In genomic region chr19:10228925-10229324, GRCh38 we compare ENCODE assay signal across 8 cellular contexts. TPM values are rescaled to one million over a fixed set of nuclear protein-coding genes. Genes with fewer than 3 reads are reported as not detected.
DNase-seq lines count a peak whose midpoint lies in the region; ATAC-seq and TF ChIP-seq lines count a peak whose summit lies in the region.

No MANE protein-coding gene starts in this region.

- no peaks in the 10 kb centered on the region for H4K20me1 ChIP-seq in MM.1S (ENCODE audit: insufficient read depth, low read length)

- H3K27me3 ChIP-seq in MM.1S (replicated peaks; ENCODE audit: insufficient read depth, low read length), result no peaks in the 10 kb centered on the region

- CTCF ChIA-PET in activated CD8-positive, alpha-beta memory T cell treated with anti-CD3 and anti-CD28 coated beads, Interleukin-2, amount 10 ng/mL, durations not matched to agents 7 days and 5 days (lab: Charles Lee), result interaction anchor here (1.0 to 5.9 kb wide), 17 partner anchors 10 to 160 kb away, joined by 3 to 55 read pairs (median 4); partner anchors contain the start of genes ICAM1, MRPL4 and TYK2
- CTCF ChIA-PET in activated CD8-positive, alpha-beta T cell treated with anti-CD3 and anti-CD28 coated beads, Interleukin-2, amount 10 ng/mL, durations not matched to agents 7 days and 5 days (lab: Charles Lee), result interaction anchor here (0.6 to 6.7 kb wide), 14 partner anchors 9 to 362 kb away, joined by 3 to 62 read pairs (median 4); partner anchors contain the start of genes DNMT1, ICAM1 and MRPL4

- peak overlapping the region; percentile 77; the same call in 1 of the 2 replicates for H3K27ac ChIP-seq in MM.1S (ENCODE audit: low read length)

- H3F3A ChIP-seq in MM.1S (ENCODE audit: insufficient read depth, low read length), result peaks cover 17% of the 10 kb centered on the region

- peak overlapping the region; percentile 35 for H3K4me3 Mint-ChIP-seq in activated CD8-positive, alpha-beta memory T cell treated with anti-CD3 and anti-CD28 coated beads, Interleukin-2, amount 10 ng/mL, durations not matched to agents 7 days and 5 days
- H3K4me3 Mint-ChIP-seq in activated CD8-positive, alpha-beta T cell treated with anti-CD3 and anti-CD28 coated beads, Interleukin-2, amount 10 ng/mL, durations not matched to agents 7 days and 5 days, result no peak overlapping the region

- peak; percentile 48 for TF ChIP-seq CTCF in MM.1S (IDR thresholded peaks at IDR 0.05; ENCODE audit: low read length)

- H3K36me3 ChIP-seq in MM.1S (replicated peaks; ENCODE audit: insufficient read depth, low read length), result no peaks in the 10 kb centered on the region

- H3K4me2 ChIP-seq in MM.1S (ENCODE audit: low read depth, low read length), result peak overlapping the region; percentile 96; the same call in 1 of the 2 replicates

- no peak overlapping the region for H3K4me3 ChIP-seq in MM.1S (ENCODE audit: low read length)

- POLR2A ChIA-PET in activated CD8-positive, alpha-beta T cell treated with anti-CD3 and anti-CD28 coated beads, Interleukin-2, amount 10 ng/mL, durations not matched to agents 7 days and 5 days (lab: Charles Lee), result interaction anchor here (0.6 kb wide), 1 partner anchor 23 kb away, joined by 3 read pairs; no protein-coding TSS in a partner anchor

- H3K4me1 ChIP-seq in MM.1S (ENCODE audit: low read length), result peaks cover 34% of the 10 kb centered on the region

- H3K9me3 ChIP-seq in MM.1S (replicated peaks; ENCODE audit: insufficient read depth, low read length), result no peaks in the 10 kb centered on the region

- peak; percentile 62 for DNase-seq in activated CD8-positive, alpha-beta memory T cell treated with anti-CD3 and anti-CD28 coated beads, Interleukin-2, amount 10 ng/mL, durations not matched to agents 7 days and 5 days
- DNase-seq in activated CD8-positive, alpha-beta memory T cell treated with anti-CD3 and anti-CD28 coated beads for 24 hours, result no peak
- DNase-seq in MM.1S (peak; percentile 48), foreskin melanocyte (peak; percentile 37), NK-92 (lab: John Stamatoyannopoulos, UW; ENCODE audit: unreplicated experiment) (no peak)
- DNase-seq in activated CD8-positive, alpha-beta T cell treated with anti-CD3 and anti-CD28 coated beads, Interleukin-2, amount 10 ng/mL, durations not matched to agents 7 days and 5 days, result peak; percentile 56
- peak; percentile 37 for DNase-seq in stimulated activated CD4-positive, alpha-beta T cell treated with anti-CD3 and anti-CD28 coated beads, Interleukin-4, amount 100 ng/mL, for 24 hours

- no peaks in the 10 kb centered on the region for H3K9me3 Mint-ChIP-seq in activated CD8-positive, alpha-beta memory T cell treated with anti-CD3 and anti-CD28 coated beads, Interleukin-2, amount 10 ng/mL, durations not matched to agents 7 days and 5 days (ENCODE audit: low read depth)
- H3K9me3 Mint-ChIP-seq in activated CD8-positive, alpha-beta T cell treated with anti-CD3 and anti-CD28 coated beads, Interleukin-2, amount 10 ng/mL, durations not matched to agents 7 days and 5 days (ENCODE audit: insufficient read depth), result no peaks in the 10 kb centered on the region

- no peaks in the 10 kb centered on the region for H3K27me3 Mint-ChIP-seq in activated CD8-positive, alpha-beta memory T cell treated with anti-CD3 and anti-CD28 coated beads, Interleukin-2, amount 10 ng/mL, durations not matched to agents 7 days and 5 days
- no peaks in the 10 kb centered on the region for H3K27me3 Mint-ChIP-seq in activated CD8-positive, alpha-beta T cell treated with anti-CD3 and anti-CD28 coated beads, Interleukin-2, amount 10 ng/mL, durations not matched to agents 7 days and 5 days (ENCODE audit: low read depth)

- no peak overlapping the region for H3K9ac ChIP-seq in MM.1S (ENCODE audit: low read length)

- H3K9me2 ChIP-seq in MM.1S (replicated peaks; ENCODE audit: insufficient read depth, low read length), result no peaks in the 10 kb centered on the region

- H3K27ac Mint-ChIP-seq in activated CD8-positive, alpha-beta memory T cell treated with anti-CD3 and anti-CD28 coated beads, Interleukin-2, amount 10 ng/mL, durations not matched to agents 7 days and 5 days, result no peak overlapping the region
- peak overlapping the region; percentile 43 for H3K27ac Mint-ChIP-seq in activated CD8-positive, alpha-beta T cell treated with anti-CD3 and anti-CD28 coated beads, Interleukin-2, amount 10 ng/mL, durations not matched to agents 7 days and 5 days

- no peak overlapping the region for H2AFZ ChIP-seq in MM.1S (ENCODE audit: low read length)

- peaks cover 15% of the 10 kb centered on the region for H3K4me1 Mint-ChIP-seq in activated CD8-positive, alpha-beta memory T cell treated with anti-CD3 and anti-CD28 coated beads, Interleukin-2, amount 10 ng/mL, durations not matched to agents 7 days and 5 days
- peaks cover 10% of the 10 kb centered on the region for H3K4me1 Mint-ChIP-seq in activated CD8-positive, alpha-beta T cell treated with anti-CD3 and anti-CD28 coated beads, Interleukin-2, amount 10 ng/mL, durations not matched to agents 7 days and 5 days (ENCODE audit: low read depth)

- H3K79me2 ChIP-seq in MM.1S (ENCODE audit: low read length), result peaks cover 65% of the 10 kb centered on the region

- H3K36me3 Mint-ChIP-seq in activated CD8-positive, alpha-beta memory T cell treated with anti-CD3 and anti-CD28 coated beads, Interleukin-2, amount 10 ng/mL, durations not matched to agents 7 days and 5 days, result peaks cover 2% of the 10 kb centered on the region
- no peaks in the 10 kb centered on the region for H3K36me3 Mint-ChIP-seq in activated CD8-positive, alpha-beta T cell treated with anti-CD3 and anti-CD28 coated beads, Interleukin-2, amount 10 ng/mL, durations not matched to agents 7 days and 5 days (ENCODE audit: low read depth)

- ATAC-seq in activated CD8-positive, alpha-beta memory T cell treated with anti-CD3 and anti-CD28 coated beads, Interleukin-2, amount 10 ng/mL, durations not matched to agents 7 days and 5 days, result no peak
- no peak for ATAC-seq in activated CD8-positive, alpha-beta T cell treated with anti-CD3 and anti-CD28 coated beads, Interleukin-2, amount 10 ng/mL, durations not matched to agents 7 days and 5 days
- ATAC-seq in HG03025 (IDR thresholded peaks at IDR 0.05; ENCODE audit: low FRiP score, unreplicated experiment), result no peak

RNA-seq across cellular contexts. Expression of gene S1PR2, which starts 2.2 kb away (rescaled TPM):
- 1 to 10 TPM; 6.1 to 8.5 TPM for total RNA-seq in activated CD8-positive, alpha-beta memory T cell treated with anti-CD3 and anti-CD28 coated beads, Interleukin-2, amount 10 ng/mL, durations not matched to agents 7 days and 5 days
- 1 to 10 TPM; 3.5 to 3.8 TPM for total RNA-seq in activated CD8-positive, alpha-beta T cell treated with anti-CD3 and anti-CD28 coated beads, Interleukin-2, amount 10 ng/mL, durations not matched to agents 7 days and 5 days

RNA-seq across cellular contexts. Expression of gene MRPL4, which starts 23.1 kb away (rescaled TPM):
- total RNA-seq in activated CD8-positive, alpha-beta memory T cell treated with anti-CD3 and anti-CD28 coated beads, Interleukin-2, amount 10 ng/mL, durations not matched to agents 7 days and 5 days, result 100 to 1,000 TPM in 1 of 2 experiments, 10 to 100 TPM in 1; 85.4 to 112 TPM
- total RNA-seq in activated CD8-positive, alpha-beta T cell treated with anti-CD3 and anti-CD28 coated beads, Interleukin-2, amount 10 ng/mL, durations not matched to agents 7 days and 5 days, result 10 to 100 TPM; 85.9 to 87.0 TPM

RNA-seq across cellular contexts. Expression of gene DNMT1, which starts 34.2 kb away (rescaled TPM):
- 100 to 1,000 TPM; 433 to 500 TPM for total RNA-seq in activated CD8-positive, alpha-beta memory T cell treated with anti-CD3 and anti-CD28 coated beads, Interleukin-2, amount 10 ng/mL, durations not matched to agents 7 days and 5 days
- total RNA-seq in activated CD8-positive, alpha-beta T cell treated with anti-CD3 and anti-CD28 coated beads, Interleukin-2, amount 10 ng/mL, durations not matched to agents 7 days and 5 days, result 100 to 1,000 TPM; 408 to 412 TPM

RNA-seq across cellular contexts. Expression of gene ICAM1, which starts 42.0 kb away (rescaled TPM):
- total RNA-seq in activated CD8-positive, alpha-beta memory T cell treated with anti-CD3 and anti-CD28 coated beads, Interleukin-2, amount 10 ng/mL, durations not matched to agents 7 days and 5 days, result 10 to 100 TPM; 17.7 to 31.5 TPM
- 10 to 100 TPM; 10.7 to 11.1 TPM for total RNA-seq in activated CD8-positive, alpha-beta T cell treated with anti-CD3 and anti-CD28 coated beads, Interleukin-2, amount 10 ng/mL, durations not matched to agents 7 days and 5 days

RNA-seq across cellular contexts. Expression of gene ICAM4, which starts 57.8 kb away (rescaled TPM):
- total RNA-seq in activated CD8-positive, alpha-beta memory T cell treated with anti-CD3 and anti-CD28 coated beads, Interleukin-2, amount 10 ng/mL, durations not matched to agents 7 days and 5 days, result under 1 TPM; 0.89 to 0.99 TPM
- total RNA-seq in activated CD8-positive, alpha-beta T cell treated with anti-CD3 and anti-CD28 coated beads, Interleukin-2, amount 10 ng/mL, durations not matched to agents 7 days and 5 days, result 1 to 10 TPM in 1 of 2 experiments, under 1 TPM in 1; 0.99 to 1.1 TPM

Comparison
In these comparisons a context has a peak if more than half of its experiments do, and no peak if none do; other contexts are left out.
1. DNase-seq: peak in activated CD8-positive, alpha-beta memory T cell treated with anti-CD3 and anti-CD28 coated beads, Interleukin-2, amount 10 ng/mL, durations not matched to agents 7 days and 5 days (single experiment), MM.1S (single experiment), activated CD8-positive, alpha-beta T cell treated with anti-CD3 and anti-CD28 coated beads, Interleukin-2, amount 10 ng/mL, durations not matched to agents 7 days and 5 days (single experiment), foreskin melanocyte (single experiment) and stimulated activated CD4-positive, alpha-beta T cell treated with anti-CD3 and anti-CD28 coated beads, Interleukin-4, amount 100 ng/mL, for 24 hours (single experiment); none in activated CD8-positive, alpha-beta memory T cell treated with anti-CD3 and anti-CD28 coated beads for 24 hours (single experiment) and NK-92 (single experiment).